Comparison of ENCODE assay signal across 13 cellular contexts in the genomic region with DNA sequence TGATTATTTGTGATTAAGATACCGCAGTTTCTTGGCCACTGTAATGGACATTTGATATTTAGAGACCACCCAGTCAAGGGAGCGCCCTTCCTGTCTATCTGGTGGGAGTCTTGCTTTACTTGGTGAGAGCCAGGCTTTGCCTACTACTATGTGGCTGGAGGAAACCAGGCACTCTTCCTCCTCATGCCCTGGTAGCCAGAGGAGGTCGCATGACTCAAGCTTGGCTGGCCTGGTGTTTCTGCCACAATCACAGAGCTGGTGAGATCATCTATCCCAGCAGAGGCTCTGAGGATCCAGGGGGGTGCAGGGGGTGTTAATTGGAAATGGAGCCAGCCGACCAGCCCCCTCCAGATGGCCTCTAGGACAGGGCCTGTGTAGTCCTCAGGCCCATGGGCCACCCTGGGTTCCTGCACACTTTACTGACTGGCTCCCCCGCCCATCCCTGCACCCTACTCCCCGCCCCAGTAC. TPM values are rescaled to one million over a fixed set of nuclear protein-coding genes. Genes with fewer than 3 reads are reported as not detected.
DNase-seq lines count a peak whose midpoint lies in the region; ATAC-seq lines count a peak whose summit lies in the region.
"Had no signal": no experiment of that assay in that cellular context is flagged by ENCODE, and none has a peak within 500 bp of the region (broad histone marks: within the 10 kb centered on the region; RNA-seq: fewer than 3 reads in every experiment).

No MANE protein-coding gene starts in this region.

- DNase-seq in H4 (ENCODE audit: low spot score) (peak; percentile 80), amniotic epithelial cell (ENCODE audit: low read depth) (peak; percentile 86), hippocampal formation (lab: John Stamatoyannopoulos, UW) (peak; percentile 41 to 61), NCI-H446 (lab: John Stamatoyannopoulos, UW) (no peak), Right ventricle myocardium inferior (ENCODE audit: missing footprints) (no peak), cerebellar nuclear complex (lab: John Stamatoyannopoulos, UW) (no peak)
- DNase-seq in activated CD4-positive, alpha-beta T cell treated with anti-CD3 and anti-CD28 coated beads, Interleukin-2, amount 50 U/mL, for 1 hour: no peak
- DNase-seq: DND-41; heart right ventricle; NCI-H2081 treated with DMSO at 0.1 percent for 48 hours; stimulated activated naive CD8-positive, alpha-beta T cell treated with anti-CD3 and anti-CD28 coated beads, Interleukin-15, amount 100 ng/mL, for 72 hours; T-cell had no signal

- peak overlapping the region; percentile 83 for H3K27ac ChIP-seq in skeletal muscle tissue (ENCODE audit: low read depth, low read length)

- peaks cover 0 to 2% (median 0%) of the 10 kb centered on the region in 3 donors for H3K9me3 ChIP-seq in skeletal muscle tissue (ENCODE audit: control insufficient read depth in 3 of 3, low read length in 3 of 3)

- peak overlapping the region in 2 of 3 donors; percentile 30 to 64 for H3K9ac ChIP-seq in skeletal muscle tissue (ENCODE audit: low read depth in 1 of 3, low read length in 3 of 3)

- H3K27me3 ChIP-seq in skeletal muscle tissue (ENCODE audit: control insufficient read depth in 3 of 3, insufficient read depth in 3 of 3, low read length in 3 of 3): no peaks in the 10 kb centered on the region

- no peak for ATAC-seq in Right ventricle myocardium inferior
- ATAC-seq: stimulated activated naive CD8-positive, alpha-beta T cell treated with anti-CD3 and anti-CD28 coated beads, Interleukin-15, amount 100 ng/mL, for 72 hours; T-cell had no signal

- peaks cover 39 to 45% (median 41%) of the 10 kb centered on the region in 3 donors for H3K4me1 ChIP-seq in skeletal muscle tissue (ENCODE audit: control insufficient read depth in 3 of 3, insufficient read depth in 3 of 3, low read length in 3 of 3)

- H3K36me3 ChIP-seq in skeletal muscle tissue (ENCODE audit: control insufficient read depth in 3 of 3, insufficient read depth in 3 of 3, low read length in 3 of 3): no peaks in the 10 kb centered on the region
- H3K36me3 ChIP-seq: heart right ventricle had no signal

- intact Hi-C loops in Right ventricle myocardium inferior (cut with DNase I): no loop called here

- no peak overlapping the region for H3K4me3 ChIP-seq in skeletal muscle tissue (ENCODE audit: low read length in 3 of 3)
- H3K4me3 ChIP-seq: heart right ventricle had no signal

RNA-seq across cellular contexts. Expression of gene BIN1, which starts 46.8 kb away (rescaled TPM):
- total RNA-seq in H4 (2014; rRNA removed; shearing (Covaris generic)): 60.0 and 61.7 TPM in 2 replicates
- total RNA-seq in skeletal muscle tissue (597 TPM), Right ventricle myocardium inferior (17.9 TPM)

Comparison
In these comparisons a context has a peak if more than half of its experiments do, and no peak if none do; other contexts are left out.
1. DNase-seq: peak in H4 (single experiment), amniotic epithelial cell (single experiment) and hippocampal formation (2 of 2); none in activated CD4-positive, alpha-beta T cell treated with anti-CD3 and anti-CD28 coated beads, Interleukin-2, amount 50 U/mL, for 1 hour (single experiment), NCI-H446 (0 of 2), Right ventricle myocardium inferior (single experiment) and cerebellar nuclear complex (0 of 2).